ENCODE assay signal across 10 cellular contexts in genomic region chr20:1813101-1813529, GRCh38.
A peak's percentile ranks its signal among the peaks of the same experiment; 100 is the strongest.
DNase-seq lines count a peak whose midpoint lies in the region; ATAC-seq, FAIRE-seq and TF ChIP-seq lines count a peak whose summit lies in the region.
"Had no signal": no experiment of that assay in that cellular context is flagged by ENCODE, and none has a peak within 500 bp of the region (broad histone marks: within the 10 kb centered on the region; RNA-seq: fewer than 3 reads in every experiment).

No MANE protein-coding gene starts in this region.

- H4K8ac ChIP-seq in mesenchymal stem cell (ENCODE audit: low read length) = no peak overlapping the region

- H3K27ac ChIP-seq in A549 (peak overlapping the region; percentile 85 to 87), epithelial cell of prostate (peak overlapping the region; percentile 95), mesenchymal stem cell (ENCODE audit: low read length, poor library complexity, severe bottlenecking) (no peak overlapping the region)

- no peak overlapping the region for H4K91ac ChIP-seq in mesenchymal stem cell (ENCODE audit: low read length)

- H3K9me3 ChIP-seq in A549 = no peaks in the 10 kb centered on the region
- H3K9me3 ChIP-seq in mesenchymal stem cell (ENCODE audit: control insufficient read depth, low read length) = no peaks in the 10 kb centered on the region

- peaks cover 0 to 11% of the 10 kb centered on the region in 2 experiments for H3K27me3 ChIP-seq in mesenchymal stem cell (ENCODE audit: control insufficient read depth in 1 of 2, insufficient read depth in 1 of 2, low read length in 2 of 2)

- POLR2A ChIA-PET in A549 (lab: Yijun Ruan, JAX) = interaction anchor here (0.6 to 1.3 kb wide), 3 partner anchors 16 to 328 kb away, joined by 3 to 4 read pairs (median 3); no protein-coding TSS in a partner anchor

- H3K14ac ChIP-seq in mesenchymal stem cell (ENCODE audit: low read length in 2 of 2) = no peak overlapping the region

- TF ChIP-seq EP300 in A549 (IDR thresholded peaks at IDR 0.05) = peak; percentile 80 to 81; a peak in 2 of 5 replicates

- no peak overlapping the region for H2BK12ac ChIP-seq in mesenchymal stem cell (ENCODE audit: low read length in 2 of 2)

- no peak overlapping the region for H2BK5ac ChIP-seq in mesenchymal stem cell (ENCODE audit: low read depth, low read length, poor library complexity, severe bottlenecking)

- TF ChIP-seq RAD21 in A549 (conservative IDR thresholded peaks at IDR 0.05 in 1 of 2, IDR thresholded peaks at IDR 0.05 in 1 of 2) = peak; percentile 18 to 51; a peak in 3 of 5 replicates

- no peak overlapping the region for H2BK15ac ChIP-seq in mesenchymal stem cell (ENCODE audit: low read depth, poor library complexity, severe bottlenecking)

- CTCF ChIA-PET in A549 (lab: Yijun Ruan, JAX) = interaction anchor here (0.6 to 5.8 kb wide), 12 partner anchors 9 to 382 kb away, joined by 3 to 53 read pairs (median 4); no protein-coding TSS in a partner anchor

- TF ChIP-seq CTCF in A549 (IDR thresholded peaks at IDR 0.05) = no peak

- peak; percentile 73 to 86 for DNase-seq in A549 (ENCODE audit: low read depth in 1 of 2, low spot score in 1 of 2)
- DNase-seq in NCI-H69 (lab: John Stamatoyannopoulos, UW) = peak; percentile 46
- no peak for DNase-seq in epithelial cell of prostate (ENCODE audit: low read depth, low spot score)
- peak; percentile 91 for DNase-seq in mesenchymal stem cell
- no peak for DNase-seq in NCI-H1092 treated with DMSO at 0.1 percent for 48 hours (lab: John Stamatoyannopoulos, UW)
- no peak for DNase-seq in activated naive CD4-positive, alpha-beta T cell (lab: John Stamatoyannopoulos, UW)
- DNase-seq: activated CD8-positive, alpha-beta memory T cell treated with anti-CD3 and anti-CD28 coated beads, Interleukin-2, amount 10 ng/mL, durations not matched to agents 7 days and 5 days had no signal

- ATAC-seq in A549 (peak in 1 of 2 experiments; percentile 44; a peak in 3 of 6 replicates), HG02798 (IDR thresholded peaks at IDR 0.05; ENCODE audit: poor library complexity, unreplicated experiment) (no peak), HG02623 (IDR thresholded peaks at IDR 0.05; ENCODE audit: unreplicated experiment) (no peak)
- ATAC-seq: activated CD8-positive, alpha-beta memory T cell treated with anti-CD3 and anti-CD28 coated beads, Interleukin-2, amount 10 ng/mL, durations not matched to agents 7 days and 5 days had no signal

- H3K36me3 ChIP-seq in mesenchymal stem cell (ENCODE audit: control insufficient read depth in 1 of 2, insufficient read depth in 2 of 2, low read depth in 1 of 2, low read length in 2 of 2) = no peaks in the 10 kb centered on the region

- no peak overlapping the region for H3K4ac ChIP-seq in mesenchymal stem cell (ENCODE audit: low read depth in 1 of 2, low read length in 2 of 2)

- 3% methylated on average over 7 of the region's 7 CpGs for WGBS in A549 (ENCODE audit: missing lambda C conversion rate)
- WGBS in mesenchymal stem cell = 19% methylated on average over 7 of the region's 7 CpGs

- H3K23ac ChIP-seq in mesenchymal stem cell (ENCODE audit: low read length in 2 of 2) = no peak overlapping the region

- H3K4me3 ChIP-seq in A549 (no peak overlapping the region), mesenchymal stem cell (ENCODE audit: insufficient read depth in 1 of 2, low read depth in 1 of 2, low read length in 2 of 2) (no peak overlapping the region)

- H2AK5ac ChIP-seq in mesenchymal stem cell (ENCODE audit: low read length, severe bottlenecking) = no peak overlapping the region

- TF ChIP-seq POLR2A in A549 (IDR thresholded peaks at IDR 0.05; ENCODE audit: low read length) = no peak

- H3K4me2 ChIP-seq in A549 (peak overlapping the region; percentile 79), mesenchymal stem cell (ENCODE audit: low read length, poor library complexity, severe bottlenecking) (no peak overlapping the region)

- H2AFZ ChIP-seq in mesenchymal stem cell (ENCODE audit: low read depth, low read length) = no peak overlapping the region

- peaks cover 84% of the 10 kb centered on the region for H3K4me1 ChIP-seq in A549
- peaks cover 22% of the 10 kb centered on the region for H3K4me1 ChIP-seq in mesenchymal stem cell (ENCODE audit: control insufficient read depth, insufficient read depth, low read depth, low read length)

- H3K79me1 ChIP-seq in mesenchymal stem cell (replicated peaks; ENCODE audit: low read length, poor library complexity, severe bottlenecking) = no peaks in the 10 kb centered on the region

- H2BK120ac ChIP-seq in mesenchymal stem cell (ENCODE audit: low read depth, low read length) = no peak overlapping the region

- peak overlapping the region; percentile 19 for H3K9ac ChIP-seq in mesenchymal stem cell (ENCODE audit: low read length)

- H3K18ac ChIP-seq in mesenchymal stem cell (ENCODE audit: low read depth in 1 of 2, low read length in 2 of 2) = peak overlapping the region in 1 of 2 experiments; percentile 25

- peak; percentile 65 for FAIRE-seq in A549 (lab: Jason Lieb, UNC)
- FAIRE-seq: A204.1 had no signal

TF ChIP-seq in A549, 52 proteins besides CTCF, POLR2A, EP300 and RAD21 (continues in another document):
- TF ChIP-seq SREBF2 (IDR thresholded peaks at IDR 0.05) = no peak
- no peak for TF ChIP-seq HOXB13 (CRISPR knock-in tag; IDR thresholded peaks at IDR 0.05; ENCODE audit: low read depth)
- TF ChIP-seq E2F6 (IDR thresholded peaks at IDR 0.05; ENCODE audit: borderline replicate concordance, low read depth) = no peak
- no peak for TF ChIP-seq REST (IDR thresholded peaks at IDR 0.05)
- TF ChIP-seq ESRRA (IDR thresholded peaks at IDR 0.05; ENCODE audit: borderline replicate concordance, low read length) = no peak
- no peak for TF ChIP-seq RCOR1 (IDR thresholded peaks at IDR 0.05; ENCODE audit: low read depth, low read length)
- TF ChIP-seq ZSCAN20 (CRISPR knock-in tag; IDR thresholded peaks at IDR 0.05) = no peak
- no peak for TF ChIP-seq CHD2 (IDR thresholded peaks at IDR 0.05; ENCODE audit: low read length, partially characterized antibody)
- no peak for TF ChIP-seq KDM5A (IDR thresholded peaks at IDR 0.05)
- no peak for TF ChIP-seq ZC3H11A (IDR thresholded peaks at IDR 0.05)
- no peak for TF ChIP-seq ELK1 (IDR thresholded peaks at IDR 0.05; ENCODE audit: low read depth, low read length)
- 0 out of 2 replicates have a peak, but pooled peaks have one; percentile 28 for TF ChIP-seq PBX3 (IDR thresholded peaks at IDR 0.05)
- no peak for TF ChIP-seq RNF2 (IDR thresholded peaks at IDR 0.05; ENCODE audit: borderline replicate concordance, low read depth)
- no peak for TF ChIP-seq TFCP2L1 (CRISPR knock-in tag; IDR thresholded peaks at IDR 0.05)
- no peak for TF ChIP-seq NPAS2 (CRISPR knock-in tag; IDR thresholded peaks at IDR 0.05; ENCODE audit: borderline replicate concordance)
- peak; percentile 11; the same call in 1 of the 2 replicates for TF ChIP-seq FOXS1 (CRISPR knock-in tag; IDR thresholded peaks at IDR 0.05)
- peak; percentile 90 to 93; a peak in 4 of 5 replicates for TF ChIP-seq JUN (IDR thresholded peaks at IDR 0.05)
- no peak for TF ChIP-seq EHMT2 (IDR thresholded peaks at IDR 0.05; ENCODE audit: low read depth)

Comparison
In these comparisons a context has a peak if more than half of its experiments do, and no peak if none do; other contexts are left out.
1. DNase-seq: peak in A549 (2 of 2), NCI-H69 (single experiment) and mesenchymal stem cell (single experiment); none in epithelial cell of prostate (single experiment), NCI-H1092 treated with DMSO at 0.1 percent for 48 hours (single experiment) and activated naive CD4-positive, alpha-beta T cell (0 of 4).